ENCODE assay signal across 24 cellular contexts in the genomic region with DNA sequence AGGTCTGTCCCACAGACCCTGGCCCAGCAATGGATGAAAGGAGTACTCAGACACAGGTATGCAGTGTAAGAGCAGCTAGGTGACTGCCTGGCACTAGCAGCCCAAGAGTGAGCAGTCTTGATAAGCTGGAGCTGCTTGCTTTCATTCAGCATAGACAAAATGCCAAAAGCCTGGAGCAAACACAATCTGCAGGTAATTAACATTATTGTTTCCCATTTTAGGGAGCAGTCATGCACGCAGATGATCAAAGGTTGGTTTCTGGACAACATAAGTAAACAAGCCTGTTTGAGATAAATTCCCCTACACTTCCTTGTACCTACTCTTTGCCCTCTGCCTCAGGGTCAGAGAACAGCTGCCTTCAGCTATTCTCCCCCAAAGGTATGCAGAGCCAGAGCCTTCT.
"Had no signal": no experiment of that assay in that cellular context is flagged by ENCODE, and none has a peak within 500 bp of the region (broad histone marks: within the 10 kb centered on the region; RNA-seq: fewer than 3 reads in every experiment).

No MANE protein-coding gene starts in this region.

- ATAC-seq: activated CD4-positive, alpha-beta T cell treated with anti-CD3 and anti-CD28 coated beads for 36 hours; gastrocnemius medialis; left cardiac atrium; lower lobe of right lung; stimulated activated naive CD8-positive, alpha-beta T cell treated with anti-CD3 and anti-CD28 coated beads, Interleukin-15, Interleukin-2, amounts not matched to agents 100 U/mL and 50 U/mL, for 24 hours; upper lobe of right lung had no signal

- H3K4me1 ChIP-seq: adrenal gland, gastrocnemius medialis, lower lobe of right lung, prostate gland, right atrium auricular region, upper lobe of right lung had no signal

- H3K4me3 ChIP-seq: adrenal gland, esophagus muscularis mucosa, gastrocnemius medialis, lower lobe of right lung, ovary, prostate gland, right atrium auricular region, upper lobe of right lung had no signal

- H3K9me3 ChIP-seq: adrenal gland, esophagus muscularis mucosa, gastrocnemius medialis, lower lobe of right lung, neutrophil, ovary, prostate gland, right atrium auricular region, upper lobe of right lung had no signal

- FAIRE-seq: astrocyte, colon, islet of Langerhans had no signal

- DNase-seq: activated B cell treated with CpG ODN at 0.5 μM for 24 hours; activated CD4-positive, alpha-beta T cell treated with anti-CD3 and anti-CD28 coated beads for 36 hours; activated CD4-positive, alpha-beta T cell treated with anti-CD3 and anti-CD28 coated beads, Interleukin-2, amount 50 U/mL, for 4 hours; activated CD8-positive, alpha-beta memory T cell treated with anti-CD3 and anti-CD28 coated beads for 24 hours; activated CD8-positive, alpha-beta memory T cell treated with anti-CD3 and anti-CD28 coated beads, Interleukin-2, amount 50 U/mL, for 4 hours; activated naive CD4-positive, alpha-beta T cell; activated T-cell treated with anti-CD3 and anti-CD28 coated beads, Interleukin-2, amount 50 U/mL, for 24 hours; adrenal gland; gastrocnemius medialis; left cardiac atrium; lower lobe of right lung; ovary; stimulated activated CD4-positive, alpha-beta T cell treated with anti-CD3 and anti-CD28 coated beads, Interleukin-12 subunit alpha, Interleukin-12 subunit beta, amount 100 ng/mL, for 4 hours; stimulated activated CD4-positive, alpha-beta T cell treated with anti-CD3 and anti-CD28 coated beads, Interleukin-4, amount 100 ng/mL, for 4 hours; stimulated activated naive CD8-positive, alpha-beta T cell treated with anti-CD3 and anti-CD28 coated beads, Interleukin-15, Interleukin-2, amounts not matched to agents 100 U/mL and 50 U/mL, for 24 hours; T1000; upper lobe of right lung had no signal

- H3K27ac ChIP-seq: adrenal gland, esophagus muscularis mucosa, gastrocnemius medialis, lower lobe of right lung, neutrophil, ovary, prostate gland, right atrium auricular region, upper lobe of right lung had no signal

- H3K27me3 ChIP-seq: adrenal gland, esophagus muscularis mucosa, gastrocnemius medialis, neutrophil, ovary, right atrium auricular region, upper lobe of right lung had no signal

- H3K36me3 ChIP-seq: adrenal gland, esophagus muscularis mucosa, gastrocnemius medialis, lower lobe of right lung, neutrophil, ovary, prostate gland, right atrium auricular region, upper lobe of right lung had no signal
